ENCODE assay signal across 8 cellular contexts in the genomic region with DNA sequence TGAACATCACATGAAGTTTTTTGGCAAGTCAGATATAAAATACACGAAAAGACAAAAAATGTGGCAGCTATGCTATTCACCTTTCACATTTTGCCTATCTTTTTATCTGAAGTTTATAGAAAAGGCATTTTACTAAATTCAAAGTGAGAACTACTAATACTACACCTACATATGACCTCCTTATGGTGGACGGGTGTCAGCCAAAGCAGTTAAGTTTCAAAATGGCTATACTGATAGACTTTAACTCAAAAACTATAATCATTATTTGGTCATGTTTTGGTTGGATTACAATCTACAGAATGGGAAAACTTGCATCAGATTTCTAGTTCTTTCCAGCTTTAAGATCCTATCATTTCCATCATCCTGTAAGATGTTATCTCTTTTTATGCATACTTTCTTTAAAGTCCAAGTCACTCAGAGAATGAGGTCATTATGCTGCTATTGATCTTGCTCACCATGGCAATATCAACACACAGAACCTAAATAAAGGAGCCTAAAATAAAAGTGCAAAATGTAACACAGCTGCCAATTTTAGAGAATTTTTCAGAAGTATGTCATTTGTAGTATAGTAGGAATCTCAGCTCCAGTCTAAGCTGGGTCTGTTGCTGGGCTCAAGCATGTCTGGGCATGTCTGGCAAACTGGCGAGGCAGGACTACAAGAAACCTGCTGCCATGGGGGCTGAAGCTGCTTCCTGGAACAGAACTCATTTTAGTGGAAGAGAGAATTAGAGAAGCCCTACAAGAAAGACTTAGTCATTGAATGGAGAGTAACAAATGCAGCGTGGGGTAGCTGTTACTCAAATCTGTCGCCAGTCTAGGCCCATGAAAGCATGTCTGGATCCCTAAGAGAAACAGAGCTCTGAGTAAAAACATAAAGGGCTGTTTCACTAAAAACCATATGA. TPM values are rescaled to one million over a fixed set of nuclear protein-coding genes. Genes with fewer than 3 reads are reported as not detected.
DNase-seq lines count a peak whose midpoint lies in the region; ATAC-seq, FAIRE-seq and TF ChIP-seq lines count a peak whose summit lies in the region.

No MANE protein-coding gene starts in this region.

- no peaks in the 10 kb centered on the region for H4K20me1 ChIP-seq in keratinocyte (ENCODE audit: control insufficient read depth, extremely low read depth, insufficient read depth, low read length)

- no peaks in the 10 kb centered on the region for H3K36me3 ChIP-seq in keratinocyte (ENCODE audit: control insufficient read depth in 2 of 2, extremely low read depth in 1 of 2, insufficient read depth in 2 of 2, low read length in 2 of 2)

- peak overlapping the region; percentile 51 for H3K9ac ChIP-seq in keratinocyte (ENCODE audit: control insufficient read depth, extremely low read depth, insufficient read depth, low read length)

- H3K4me1 ChIP-seq in keratinocyte (ENCODE audit: control insufficient read depth, extremely low read depth, insufficient read depth, low read length): peaks cover 17% of the 10 kb centered on the region

- peak; percentile 69 for ATAC-seq in GM19035 (IDR thresholded peaks at IDR 0.05; ENCODE audit: unreplicated experiment)

- peak; percentile 73 for DNase-seq in HTR-8/SVneo (ENCODE audit: insufficient read length, low spot score)
- DNase-seq in activated T-helper 1 cell treated with anti-CD3 and anti-CD28 coated beads, Interleukin-12 subunit alpha, Interleukin-12 subunit beta, Interleukin-2, Interleukin-4 antibody, amounts not matched to agents 30 ng/mL and 10 ng/mL and 1 ng/mL, durations not matched to agents 14 hours and 24 hours and 36 hours (ENCODE audit: low spot score): peak; percentile 41
- DNase-seq in keratinocyte (ENCODE audit: low read depth, low spot score): peak; percentile 90
- no peak for DNase-seq in NCI-H2081 treated with DMSO at 0.1 percent for 48 hours (lab: John Stamatoyannopoulos, UW)
- DNase-seq in NCI-H2029 (lab: John Stamatoyannopoulos, UW): no peak
- DNase-seq in NCI-H2227 treated with DMSO at 0.1 percent for 48 hours (lab: John Stamatoyannopoulos, UW): no peak

- H3K36me3 Mint-ChIP-seq in activated T-helper 1 cell treated with anti-CD3 and anti-CD28 coated beads, Interleukin-12 subunit alpha, Interleukin-12 subunit beta, Interleukin-2, Interleukin-4 antibody, amounts not matched to agents 30 ng/mL and 10 ng/mL and 1 ng/mL, durations not matched to agents 14 hours and 24 hours and 36 hours (ENCODE audit: low read depth): peaks cover 10% of the 10 kb centered on the region

- no peak for TF ChIP-seq CTCF in C4-2B (conservative IDR thresholded peaks at IDR 0.05)
- no peak for TF ChIP-seq CTCF in keratinocyte (optimal IDR thresholded peaks at IDR 0.05 in 1 of 3, IDR thresholded peaks at IDR 0.05 in 1 of 3, conservative IDR thresholded peaks at IDR 0.05 in 1 of 3; ENCODE audit: extremely low read depth in 1 of 3, insufficient read depth in 2 of 3, low read length in 3 of 3)

- no peaks in the 10 kb centered on the region for H3K27me3 Mint-ChIP-seq in activated T-helper 1 cell treated with anti-CD3 and anti-CD28 coated beads, Interleukin-12 subunit alpha, Interleukin-12 subunit beta, Interleukin-2, Interleukin-4 antibody, amounts not matched to agents 30 ng/mL and 10 ng/mL and 1 ng/mL, durations not matched to agents 14 hours and 24 hours and 36 hours (ENCODE audit: insufficient read depth)

- H3K9me1 ChIP-seq in keratinocyte (ENCODE audit: control insufficient read depth, extremely low read depth, insufficient read depth, low read length): no peaks in the 10 kb centered on the region

- H3K27ac ChIP-seq in C4-2B: peak overlapping the region; percentile 22; the same call in 1 of the 2 replicates
- peak overlapping the region; percentile 86 for H3K27ac ChIP-seq in keratinocyte (ENCODE audit: control insufficient read depth, insufficient read depth, low read length)

- H3K27ac Mint-ChIP-seq in activated T-helper 1 cell treated with anti-CD3 and anti-CD28 coated beads, Interleukin-12 subunit alpha, Interleukin-12 subunit beta, Interleukin-2, Interleukin-4 antibody, amounts not matched to agents 30 ng/mL and 10 ng/mL and 1 ng/mL, durations not matched to agents 14 hours and 24 hours and 36 hours: peak overlapping the region; percentile 99

- peak overlapping the region; percentile 40 for H3K4me2 ChIP-seq in keratinocyte (ENCODE audit: control insufficient read depth, extremely low read depth, insufficient read depth, low read depth, low read length)

- peak overlapping the region; percentile 78 for H2AFZ ChIP-seq in keratinocyte (ENCODE audit: control insufficient read depth, low read length)

- H3K4me1 Mint-ChIP-seq in activated T-helper 1 cell treated with anti-CD3 and anti-CD28 coated beads, Interleukin-12 subunit alpha, Interleukin-12 subunit beta, Interleukin-2, Interleukin-4 antibody, amounts not matched to agents 30 ng/mL and 10 ng/mL and 1 ng/mL, durations not matched to agents 14 hours and 24 hours and 36 hours (ENCODE audit: low read depth): peaks cover 54% of the 10 kb centered on the region

- H3K4me3 ChIP-seq in keratinocyte (ENCODE audit: control insufficient read depth in 2 of 3, extremely low read depth in 1 of 3, insufficient read depth in 2 of 3, low read depth in 1 of 3, low read length in 3 of 3): peak overlapping the region in 2 of 3 experiments; percentile 25 to 29

- dilution Hi-C loops in keratinocyte (cut with MboI; ENCODE audit: extremely low pct_ligation_motif_present, low sequenced_read_pairs): no loop called here

- H3K4me3 Mint-ChIP-seq in activated T-helper 1 cell treated with anti-CD3 and anti-CD28 coated beads, Interleukin-12 subunit alpha, Interleukin-12 subunit beta, Interleukin-2, Interleukin-4 antibody, amounts not matched to agents 30 ng/mL and 10 ng/mL and 1 ng/mL, durations not matched to agents 14 hours and 24 hours and 36 hours: peak overlapping the region; percentile 67

- intact Hi-C loops in activated T-helper 1 cell treated with anti-CD3 and anti-CD28 coated beads, Interleukin-12 subunit alpha, Interleukin-12 subunit beta, Interleukin-2, Interleukin-4 antibody, amounts not matched to agents 30 ng/mL and 10 ng/mL and 1 ng/mL, durations not matched to agents 14 hours and 24 hours and 36 hours (cut with micrococcal nuclease): loop anchor here (1.0 to 10.0 kb wide), 8 partner anchors 9 to 463 kb away; no protein-coding TSS in a partner anchor

- no peaks in the 10 kb centered on the region for H3K79me2 ChIP-seq in keratinocyte (ENCODE audit: control insufficient read depth, insufficient read depth, low read length)

- H3K9me3 Mint-ChIP-seq in activated T-helper 1 cell treated with anti-CD3 and anti-CD28 coated beads, Interleukin-12 subunit alpha, Interleukin-12 subunit beta, Interleukin-2, Interleukin-4 antibody, amounts not matched to agents 30 ng/mL and 10 ng/mL and 1 ng/mL, durations not matched to agents 14 hours and 24 hours and 36 hours: no peaks in the 10 kb centered on the region

- no peaks in the 10 kb centered on the region for H3K9me3 ChIP-seq in keratinocyte (ENCODE audit: control insufficient read depth, low read depth, low read length)

- no peaks in the 10 kb centered on the region for H3K27me3 ChIP-seq in keratinocyte (ENCODE audit: control insufficient read depth, extremely low read depth, insufficient read depth, low read length)

- FAIRE-seq in HTR-8/SVneo (lab: Jason Lieb, UNC) (no peak), keratinocyte (lab: Jason Lieb, UNC) (peak; percentile 94)

RNA-seq across cellular contexts. Expression of a gene that starts 7.6 kb away (rescaled TPM):
- total RNA-seq in activated T-helper 1 cell treated with anti-CD3 and anti-CD28 coated beads, Interleukin-12 subunit alpha, Interleukin-12 subunit beta, Interleukin-2, Interleukin-4 antibody, amounts not matched to agents 30 ng/mL and 10 ng/mL and 1 ng/mL, durations not matched to agents 14 hours and 24 hours and 36 hours: 53.9 and 58.1 TPM in 2 replicates
- 10.1 to 19.6 TPM (median 14.8 TPM) in 3 replicates for polyA plus RNA-seq in keratinocyte
- polyA plus RNA-seq in keratinocyte (2011; ENCODE audit: low read depth): 36.5 TPM
- polyA plus RNA-seq in keratinocyte (2011; cell fraction: cytosol; rRNA removed): 15.9 and 26.4 TPM in 2 replicates
- polyA plus RNA-seq in keratinocyte (2011; cell fraction: nucleus; rRNA removed): 32.0 and 32.1 TPM in 2 replicates
- 21.5 and 22.7 TPM in 2 replicates for polyA plus RNA-seq in keratinocyte (2012; ENCODE audit: low replicate concordance)
- 12.8 to 18.6 TPM (median 17.7 TPM) in 3 replicates for polyA minus RNA-seq in keratinocyte
- 8.8 TPM for polyA minus RNA-seq in keratinocyte (2011; cell fraction: cytosol; rRNA and poly(A)+ RNA removed)
- polyA minus RNA-seq in keratinocyte (2011; cell fraction: nucleus; rRNA and poly(A)+ RNA removed): 12.9 and 34.5 TPM in 2 replicates

Comparison
In these comparisons a context has a peak if more than half of its experiments do, and no peak if none do; other contexts are left out.
1. DNase-seq: peak in HTR-8/SVneo (single experiment), activated T-helper 1 cell treated with anti-CD3 and anti-CD28 coated beads, Interleukin-12 subunit alpha, Interleukin-12 subunit beta, Interleukin-2, Interleukin-4 antibody, amounts not matched to agents 30 ng/mL and 10 ng/mL and 1 ng/mL, durations not matched to agents 14 hours and 24 hours and 36 hours (single experiment) and keratinocyte (single experiment); none in NCI-H2081 treated with DMSO at 0.1 percent for 48 hours (single experiment), NCI-H2029 (single experiment) and NCI-H2227 treated with DMSO at 0.1 percent for 48 hours (single experiment).